ENCODE assay signal across 1 cellular context in genomic region chr5:192970-193831, GRCh38.
TF ChIP-seq lines count a peak whose summit lies in the region.

No MANE protein-coding gene starts in this region.

TF ChIP-seq in GM23338, 12 proteins besides CTCF, POLR2A, EP300 and RAD21 (continued from another document):
- TF ChIP-seq ZNF462 (CRISPR knock-in tag; IDR thresholded peaks at IDR 0.05) (no peak), ETS1 (IDR thresholded peaks at IDR 0.05) (no peak), POLR2AphosphoS5 (IDR thresholded peaks at IDR 0.05; ENCODE audit: low read depth) (no peak), ZNF114 (CRISPR knock-in tag; IDR thresholded peaks at IDR 0.05) (no peak), EZH2phosphoT487 (IDR thresholded peaks at IDR 0.05; ENCODE audit: unreplicated experiment) (no peak)
TF ChIP-seq in GM23338: peak in this region for 0.
